Comparison of ENCODE assay signal across 22 cellular contexts in the genomic region with DNA sequence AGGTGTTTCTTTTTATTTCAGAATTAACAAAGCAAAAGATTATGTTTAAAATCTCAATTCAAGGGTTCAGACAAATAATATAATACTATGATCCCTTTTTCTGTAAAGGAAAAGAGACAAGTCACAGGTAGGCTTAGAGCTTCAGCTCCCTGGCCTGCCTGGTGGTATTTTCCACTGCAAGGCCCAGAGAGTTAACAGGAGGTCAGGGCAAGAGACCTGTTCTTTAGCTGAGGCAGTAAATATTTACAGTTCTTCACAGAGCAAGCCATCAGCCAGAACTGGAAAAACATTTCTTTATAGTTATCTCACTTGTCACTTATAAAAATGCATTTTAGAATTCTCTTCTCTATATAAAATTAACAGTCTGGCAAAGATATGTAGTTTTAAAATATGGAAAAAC.
"Had no signal": no experiment of that assay in that cellular context is flagged by ENCODE, and none has a peak within 500 bp of the region (broad histone marks: within the 10 kb centered on the region; RNA-seq: fewer than 3 reads in every experiment).

No MANE protein-coding gene starts in this region.

- DNase-seq: activated CD4-positive, alpha-beta T cell treated with anti-CD3 and anti-CD28 coated beads for 4 hours; activated CD4-positive, alpha-beta T cell treated with anti-CD3 and anti-CD28 coated beads, Interleukin-2, amount 50 U/mL, for 48 hours; activated CD4-positive, CD25-positive, alpha-beta regulatory T cell; activated CD8-positive, alpha-beta memory T cell treated with anti-CD3 and anti-CD28 coated beads, Interleukin-2, amount 50 U/mL, for 48 hours; activated effector memory CD4-positive, alpha-beta T cell treated with anti-CD3 and anti-CD28 coated beads, Interleukin-2, amount 50 U/mL, for 16 hours; activated naive CD4-positive, alpha-beta T cell treated with anti-CD3 and anti-CD28 coated beads, Interleukin-2, amount 50 U/mL, for 16 hours; activated naive CD8-positive, alpha-beta T cell treated with anti-CD3 and anti-CD28 coated beads, Interleukin-2, amount 50 U/mL, for 24 hours; activated T-cell treated with anti-CD3 and anti-CD28 coated beads, Interleukin-2, amount 50 U/mL, for 48 hours; cerebellar nuclear complex; cortex of kidney; foreskin fibroblast; left lung; mammary epithelial cell; pancreas; stimulated activated CD4-positive, alpha-beta T cell treated with anti-CD3 and anti-CD28 coated beads, Interleukin-2, amount 100 ng/mL, for 48 hours; stimulated activated CD8-positive, alpha-beta memory T cell treated with anti-CD3 and anti-CD28 coated beads, Interleukin-4, amount 100 ng/mL, for 48 hours; stimulated activated naive B cell treated with anti-CD40 and anti-IgM and Interleukin-4, amounts not matched to agents 10 μg/mL and 1 μg/mL and 100 μg/mL, for 72 hours; upper lobe of right lung had no signal

- H3K4me1 ChIP-seq: left lung, pancreas, upper lobe of right lung had no signal

- H3K4me3 Mint-ChIP-seq: activated naive CD8-positive, alpha-beta T cell treated with anti-CD3 and anti-CD28 coated beads, Interleukin-2, amount 50 U/mL, for 24 hours; nephron; stimulated activated naive B cell treated with anti-CD40 and anti-IgM and Interleukin-4, amounts not matched to agents 10 μg/mL and 1 μg/mL and 100 μg/mL, for 72 hours; T-helper 1 cell treated with Interleukin-12 subunit alpha and Interleukin-12 subunit beta and Interleukin-4 antibody, amounts not matched to agents 30 μg/mL and 1 μg/mL, for 36 hours had no signal

- H3K27ac Mint-ChIP-seq: activated naive CD8-positive, alpha-beta T cell treated with anti-CD3 and anti-CD28 coated beads, Interleukin-2, amount 50 U/mL, for 24 hours; T-helper 1 cell treated with Interleukin-12 subunit alpha and Interleukin-12 subunit beta and Interleukin-4 antibody, amounts not matched to agents 30 μg/mL and 1 μg/mL, for 36 hours had no signal

- H3K9me3 Mint-ChIP-seq: activated naive CD8-positive, alpha-beta T cell treated with anti-CD3 and anti-CD28 coated beads, Interleukin-2, amount 50 U/mL, for 24 hours; nephron; stimulated activated naive B cell treated with anti-CD40 and anti-IgM and Interleukin-4, amounts not matched to agents 10 μg/mL and 1 μg/mL and 100 μg/mL, for 72 hours; T-helper 1 cell treated with Interleukin-12 subunit alpha and Interleukin-12 subunit beta and Interleukin-4 antibody, amounts not matched to agents 30 μg/mL and 1 μg/mL, for 36 hours had no signal

- H3K27me3 Mint-ChIP-seq: activated naive CD8-positive, alpha-beta T cell treated with anti-CD3 and anti-CD28 coated beads, Interleukin-2, amount 50 U/mL, for 24 hours; stimulated activated naive B cell treated with anti-CD40 and anti-IgM and Interleukin-4, amounts not matched to agents 10 μg/mL and 1 μg/mL and 100 μg/mL, for 72 hours had no signal

- H3K9me3 ChIP-seq: left lung, pancreas, upper lobe of right lung had no signal

- H3K4me1 Mint-ChIP-seq: nephron; stimulated activated naive B cell treated with anti-CD40 and anti-IgM and Interleukin-4, amounts not matched to agents 10 μg/mL and 1 μg/mL and 100 μg/mL, for 72 hours had no signal

- H3K27ac ChIP-seq: epithelial cell of prostate, left lung, pancreas, upper lobe of right lung had no signal

- ATAC-seq: activated naive CD8-positive, alpha-beta T cell treated with anti-CD3 and anti-CD28 coated beads, Interleukin-2, amount 50 U/mL, for 24 hours; left lung; sciatic nerve; stimulated activated naive B cell treated with anti-CD40 and anti-IgM and Interleukin-4, amounts not matched to agents 10 μg/mL and 1 μg/mL and 100 μg/mL, for 72 hours; upper lobe of right lung had no signal

- H3K4me3 ChIP-seq: left lung, pancreas, upper lobe of right lung had no signal

- H3K27me3 ChIP-seq: left lung, pancreas, upper lobe of right lung had no signal
